ENCODE assay signal across 9 cellular contexts in the genomic region with DNA sequence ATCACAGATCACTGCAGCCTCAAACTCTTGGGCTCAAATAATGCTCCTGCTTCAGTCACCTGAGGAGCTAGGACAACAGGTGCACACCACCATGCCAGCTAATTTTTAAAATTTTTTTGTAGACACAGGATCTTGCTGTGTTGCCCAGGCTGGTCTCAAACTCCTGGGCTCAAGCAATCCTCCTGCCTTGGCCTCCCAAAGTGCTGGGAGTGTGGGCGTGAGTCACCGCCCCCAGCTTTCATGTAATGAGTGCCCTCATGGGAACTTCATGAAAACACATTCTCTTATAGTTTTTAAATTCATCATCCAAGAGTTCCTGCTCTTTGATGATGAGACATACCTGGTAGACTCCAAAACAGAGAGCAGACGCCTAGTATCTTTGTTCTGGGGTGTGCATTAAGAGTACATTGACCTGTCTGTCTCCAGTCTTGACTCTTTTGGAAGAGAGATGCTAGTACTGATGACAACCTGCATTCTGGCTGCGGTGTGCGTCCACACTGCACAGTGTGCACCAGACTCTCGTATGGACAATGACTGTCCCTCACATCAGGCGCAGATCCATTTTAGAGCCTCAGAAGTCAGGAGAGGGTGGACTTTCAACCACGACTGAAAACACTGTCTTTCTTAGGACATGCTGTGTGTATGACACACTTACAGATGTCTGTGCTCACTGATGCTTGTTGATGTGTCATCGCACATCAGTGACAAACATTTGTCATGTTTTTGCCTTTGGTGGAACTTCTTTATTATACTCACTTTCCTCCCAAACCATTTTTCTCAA. TPM values are rescaled to one million over a fixed set of nuclear protein-coding genes. Genes with fewer than 3 reads are reported as not detected.
DNase-seq lines count a peak whose midpoint lies in the region; ATAC-seq, FAIRE-seq and TF ChIP-seq lines count a peak whose summit lies in the region.
"Had no signal": no experiment of that assay in that cellular context is flagged by ENCODE, and none has a peak within 500 bp of the region (broad histone marks: within the 10 kb centered on the region; RNA-seq: fewer than 3 reads in every experiment).

No MANE protein-coding gene starts in this region.

- H3K79me2 ChIP-seq in HepG2 (ENCODE audit: insufficient read depth, low read length) = no peaks in the 10 kb centered on the region

- H3K9ac ChIP-seq in HepG2 (ENCODE audit: insufficient read depth, low read depth, low read length) = no peak overlapping the region

- no peak overlapping the region for H3K4me3 ChIP-seq in HepG2 (replicated peaks in 1 of 3; ENCODE audit: insufficient read depth in 1 of 3, low read depth in 2 of 3, low read length in 3 of 3)
- peak overlapping the region in 1 of 3 donors; percentile 51 for H3K4me3 ChIP-seq in right lobe of liver
- peak overlapping the region; percentile 72 for H3K4me3 ChIP-seq in lower lobe of right lung
- H3K4me3 ChIP-seq in gastroesophageal sphincter = peak overlapping the region in 1 of 2 donors; percentile 69

- H3K27me3 ChIP-seq in HepG2 (ENCODE audit: control insufficient read depth in 1 of 2, insufficient read depth in 2 of 2, low read length in 2 of 2) (peaks cover 13 to 69% of the 10 kb centered on the region in 2 experiments), right lobe of liver (no peaks in the 10 kb centered on the region), lower lobe of right lung (ENCODE audit: low read depth) (no peaks in the 10 kb centered on the region), gastroesophageal sphincter (no peaks in the 10 kb centered on the region)

- H3K9me3 Mint-ChIP-seq in activated CD8-positive, alpha-beta T cell treated with anti-CD3 and anti-CD28 coated beads, Interleukin-2, amount 10 ng/mL, durations not matched to agents 7 days and 5 days (ENCODE audit: insufficient read depth) = no peaks in the 10 kb centered on the region

- POLR2A ChIA-PET in HepG2 (lab: Yijun Ruan, JAX) = no interaction called here
- POLR2A ChIA-PET in activated CD8-positive, alpha-beta T cell treated with anti-CD3 and anti-CD28 coated beads, Interleukin-2, amount 10 ng/mL, durations not matched to agents 7 days and 5 days (lab: Charles Lee) = interaction anchor here (0.7 to 1.7 kb wide), 5 partner anchors 10 to 32 kb away, joined by 3 to 11 read pairs (median 5); no protein-coding TSS in a partner anchor

- H3K27me3 Mint-ChIP-seq in activated CD8-positive, alpha-beta T cell treated with anti-CD3 and anti-CD28 coated beads, Interleukin-2, amount 10 ng/mL, durations not matched to agents 7 days and 5 days (ENCODE audit: low read depth) = no peaks in the 10 kb centered on the region

- no peaks in the 10 kb centered on the region for H3K36me3 ChIP-seq in HepG2 (replicated peaks in 1 of 2; ENCODE audit: control insufficient read depth in 1 of 2, insufficient read depth in 2 of 2, low read length in 2 of 2)
- H3K36me3 ChIP-seq in right lobe of liver = no peaks in the 10 kb centered on the region
- peaks cover 3% of the 10 kb centered on the region for H3K36me3 ChIP-seq in lower lobe of right lung
- H3K36me3 ChIP-seq in gastroesophageal sphincter = peaks cover 0 to 6% of the 10 kb centered on the region in 2 donors

- H3K4me3 Mint-ChIP-seq in activated CD8-positive, alpha-beta T cell treated with anti-CD3 and anti-CD28 coated beads, Interleukin-2, amount 10 ng/mL, durations not matched to agents 7 days and 5 days = peak overlapping the region; percentile 87

- H3K27ac ChIP-seq in HepG2 (ENCODE audit: extremely low read length, insufficient read depth, low read length) = no peak overlapping the region
- no peak overlapping the region for H3K27ac ChIP-seq in right lobe of liver
- peak overlapping the region; percentile 86 for H3K27ac ChIP-seq in lower lobe of right lung
- H3K27ac ChIP-seq in gastroesophageal sphincter = peak overlapping the region in 1 of 4 donors; percentile 83

- H2AFZ ChIP-seq in HepG2 (ENCODE audit: low read length) = no peak overlapping the region

- CTCF ChIA-PET in HepG2 (lab: Yijun Ruan, JAX; ENCODE audit: low intra/inter-chr PET ratio, low total read pairs) = no interaction called here
- CTCF ChIA-PET in activated CD8-positive, alpha-beta T cell treated with anti-CD3 and anti-CD28 coated beads, Interleukin-2, amount 10 ng/mL, durations not matched to agents 7 days and 5 days (lab: Charles Lee) = interaction anchor here (0.8 to 10.0 kb wide), 6 partner anchors 9 to 328 kb away, joined by 3 to 107 read pairs (median 6); no protein-coding TSS in a partner anchor

- no peak for TF ChIP-seq CTCF in HepG2 (CRISPR knock-in tag; IDR thresholded peaks at IDR 0.05)
- TF ChIP-seq CTCF in right lobe of liver (IDR thresholded peaks at IDR 0.05) = no peak
- TF ChIP-seq CTCF in lower lobe of right lung (IDR thresholded peaks at IDR 0.05) = no peak
- TF ChIP-seq CTCF in gastroesophageal sphincter (IDR thresholded peaks at IDR 0.05) = no peak

- no TSS peak for BruUV-seq in HepG2 (replicated peaks; lab: Mats Ljungman, UMichigan)

- TF ChIP-seq RAD21 in HepG2 (CRISPR knock-in tag; IDR thresholded peaks at IDR 0.05) = no peak

- DNase-seq in HepG2 (ENCODE audit: low spot score) (no peak), right lobe of liver (no peak), lower lobe of right lung (no peak), NCI-H1105 treated with DMSO at 0.1 percent for 48 hours (lab: John Stamatoyannopoulos, UW) (no peak)
- DNase-seq in activated CD8-positive, alpha-beta T cell treated with anti-CD3 and anti-CD28 coated beads, Interleukin-2, amount 10 ng/mL, durations not matched to agents 7 days and 5 days = no peak
- DNase-seq: Right ventricle myocardium superior had no signal

- H3K4me1 ChIP-seq in HepG2 (ENCODE audit: insufficient read depth, low read length) (peaks cover 11% of the 10 kb centered on the region), right lobe of liver (peaks cover 0 to 9% (median 0%) of the 10 kb centered on the region in 4 donors), lower lobe of right lung (peaks cover 51% of the 10 kb centered on the region), gastroesophageal sphincter (peaks cover 0 to 37% (median 0%) of the 10 kb centered on the region in 3 donors)

- 67% methylated on average over 5 of the region's 9 CpGs for WGBS in HepG2 (ENCODE audit: low lambda C conversion rate)
- WGBS in right lobe of liver (ENCODE audit: insufficient coverage, low coverage, low lambda C conversion rate, missing lambda C conversion rate) = 51% methylated on average over 8 of the region's 9 CpGs
- 62 to 89% methylated on average over 2 to 7 of the region's 9 CpGs for WGBS in gastroesophageal sphincter (ENCODE audit: low coverage in 1 of 2), 2 donors

- ATAC-seq in HepG2 = no peak
- ATAC-seq in right lobe of liver = no peak
- no peak for ATAC-seq in activated CD8-positive, alpha-beta T cell treated with anti-CD3 and anti-CD28 coated beads, Interleukin-2, amount 10 ng/mL, durations not matched to agents 7 days and 5 days
- no peak for ATAC-seq in lower lobe of right lung
- no peak for ATAC-seq in gastroesophageal sphincter
- ATAC-seq in GM18870 (IDR thresholded peaks at IDR 0.05; ENCODE audit: unreplicated experiment) = no peak
- no peak for ATAC-seq in HG03521 (IDR thresholded peaks at IDR 0.05; ENCODE audit: unreplicated experiment)

- H3K9me3 ChIP-seq in HepG2 (ENCODE audit: low read length) (no peaks in the 10 kb centered on the region), right lobe of liver (no peaks in the 10 kb centered on the region), lower lobe of right lung (no peaks in the 10 kb centered on the region), gastroesophageal sphincter (no peaks in the 10 kb centered on the region)

- in situ Hi-C loops in HepG2 (cut with HindIII; ENCODE audit: extremely low pct_ligation_motif_present, low pct_unique_long_range_greater_than_20kb) = no loop called here

- TF ChIP-seq POLR2A in HepG2 (IDR thresholded peaks at IDR 0.05; ENCODE audit: insufficient read depth in 1 of 2, low read depth in 2 of 2, low read length in 2 of 2) (no peak), right lobe of liver (IDR thresholded peaks at IDR 0.05) (no peak), gastroesophageal sphincter (IDR thresholded peaks at IDR 0.05) (no peak)

- TF ChIP-seq EP300 in HepG2 (IDR thresholded peaks at IDR 0.05; ENCODE audit: low read depth in 2 of 2, low read length in 2 of 2) (no peak), HepG2 (CRISPR knock-in tag; IDR thresholded peaks at IDR 0.05; ENCODE audit: borderline replicate concordance) (no peak), gastroesophageal sphincter (IDR thresholded peaks at IDR 0.05) (no peak)

- H4K20me1 ChIP-seq in HepG2 (ENCODE audit: insufficient read depth, low read length) = no peaks in the 10 kb centered on the region

- H3K4me2 ChIP-seq in HepG2 (ENCODE audit: low read depth, low read length) = no peak overlapping the region

- intact Hi-C loops in HepG2 (cut with micrococcal nuclease; ENCODE audit: unreplicated experiment) (no loop called here), right lobe of liver (cut with DNase I) (no loop called here), lower lobe of right lung (cut with DNase I) (no loop called here)

- peaks cover 51% of the 10 kb centered on the region for H3K36me3 Mint-ChIP-seq in activated CD8-positive, alpha-beta T cell treated with anti-CD3 and anti-CD28 coated beads, Interleukin-2, amount 10 ng/mL, durations not matched to agents 7 days and 5 days (ENCODE audit: low read depth)

- H3K27ac Mint-ChIP-seq in activated CD8-positive, alpha-beta T cell treated with anti-CD3 and anti-CD28 coated beads, Interleukin-2, amount 10 ng/mL, durations not matched to agents 7 days and 5 days = peak overlapping the region; percentile 78

- FAIRE-seq in HepG2 (lab: Jason Lieb, UNC) = no peak

- H3K4me1 Mint-ChIP-seq in activated CD8-positive, alpha-beta T cell treated with anti-CD3 and anti-CD28 coated beads, Interleukin-2, amount 10 ng/mL, durations not matched to agents 7 days and 5 days (ENCODE audit: low read depth) = peaks cover 86% of the 10 kb centered on the region

RNA-seq across cellular contexts. Expression of gene NRROS, which starts 2.0 kb away (rescaled TPM):
- total RNA-seq in HepG2 (2016; rRNA removed; fragmentation: Illumina TruSeq; extraction: Trizol) (not detected in 2 replicates), right lobe of liver (1 to 10 TPM; 1.2 to 4.0 (median 2.1) TPM), lower lobe of right lung (20.7 TPM), gastroesophageal sphincter (10 to 100 TPM in 1 of 4 donors, 1 to 10 TPM in 3; 6.6 to 14.2 (median 8.4) TPM)
- not detected in 2 replicates for total RNA-seq in HepG2 (2016; cell fraction: cytosol; rRNA removed; fragmentation: Illumina TruSeq; extraction: Trizol; ENCODE audit: low read depth)
- not detected in 2 replicates for total RNA-seq in HepG2 (2016; cell fraction: insoluble cytoplasmic fraction; rRNA removed; fragmentation: Illumina TruSeq; extraction: Trizol)
- total RNA-seq in HepG2 (2016; cell fraction: membrane; rRNA removed; fragmentation: Illumina TruSeq; extraction: Trizol) = not detected in 2 replicates
- not detected in 2 replicates for total RNA-seq in HepG2 (2016; cell fraction: nucleus; rRNA removed; fragmentation: Illumina TruSeq; extraction: Trizol)
- polyA plus RNA-seq in HepG2 (2011; rRNA removed) = not detected in 2 replicates
- polyA plus RNA-seq in HepG2 (2011; cell fraction: cytosol; rRNA removed) = not detected in 2 replicates
- not detected in 2 replicates for polyA plus RNA-seq in HepG2 (2011; cell fraction: nucleus; rRNA removed)
- not detected in 2 replicates for polyA plus RNA-seq in HepG2 (2012)
- polyA plus RNA-seq in HepG2 (2016; cell fraction: cytosol; fragmentation: Illumina TruSeq; extraction: Trizol; ENCODE audit: low read depth) = not detected in 2 replicates
- polyA plus RNA-seq in HepG2 (2016; cell fraction: insoluble cytoplasmic fraction; fragmentation: Illumina TruSeq; extraction: Trizol; ENCODE audit: low read depth) = not detected in 2 replicates
- polyA plus RNA-seq in HepG2 (2016; cell fraction: membrane; fragmentation: Illumina TruSeq; extraction: Trizol; ENCODE audit: low read depth) = not detected in 2 replicates
- polyA plus RNA-seq in HepG2 (2016; cell fraction: nucleus; fragmentation: Illumina TruSeq; extraction: Trizol; ENCODE audit: insufficient read depth, low read depth) = not detected in 2 replicates
- not detected in 2 replicates for polyA minus RNA-seq in HepG2 (2011; rRNA and poly(A)+ RNA removed; ENCODE audit: low replicate concordance)
- not detected in 2 replicates for polyA minus RNA-seq in HepG2 (2011; cell fraction: cytosol; rRNA and poly(A)+ RNA removed)
- not detected in 2 replicates for polyA minus RNA-seq in HepG2 (2011; cell fraction: nucleus; rRNA and poly(A)+ RNA removed)
- total RNA-seq in activated CD8-positive, alpha-beta T cell treated with anti-CD3 and anti-CD28 coated beads, Interleukin-2, amount 10 ng/mL, durations not matched to agents 7 days and 5 days = 10 to 100 TPM; 37.5 to 39.9 TPM
